Comparison of ENCODE assay signal across 1 cellular context in the genomic region with DNA sequence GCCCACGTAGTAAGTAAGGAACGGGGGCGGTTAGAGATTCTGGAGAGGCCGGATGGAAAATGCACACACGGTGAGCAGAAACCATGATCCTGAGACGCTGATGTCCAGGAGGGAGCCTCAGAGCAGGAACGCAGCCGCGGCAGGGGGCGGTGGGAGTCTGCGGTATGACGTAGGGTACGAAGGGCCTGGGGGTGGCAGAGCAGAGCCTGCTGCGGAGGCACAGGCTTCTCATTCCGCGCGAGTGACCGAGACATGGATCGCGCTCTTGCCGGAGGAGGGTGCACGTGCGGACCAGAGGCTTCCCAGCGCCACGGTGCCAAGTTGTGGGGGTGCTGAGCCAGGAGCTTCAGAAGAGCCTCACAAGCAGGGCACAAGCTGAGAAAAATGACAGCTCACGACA.
TF ChIP-seq lines count a peak whose summit lies in the region.

No MANE protein-coding gene starts in this region.

TF ChIP-seq in WTC11, 78 proteins besides CTCF, POLR2A, EP300 and RAD21 (continued from another document):
- TF ChIP-seq, protein P1, sequence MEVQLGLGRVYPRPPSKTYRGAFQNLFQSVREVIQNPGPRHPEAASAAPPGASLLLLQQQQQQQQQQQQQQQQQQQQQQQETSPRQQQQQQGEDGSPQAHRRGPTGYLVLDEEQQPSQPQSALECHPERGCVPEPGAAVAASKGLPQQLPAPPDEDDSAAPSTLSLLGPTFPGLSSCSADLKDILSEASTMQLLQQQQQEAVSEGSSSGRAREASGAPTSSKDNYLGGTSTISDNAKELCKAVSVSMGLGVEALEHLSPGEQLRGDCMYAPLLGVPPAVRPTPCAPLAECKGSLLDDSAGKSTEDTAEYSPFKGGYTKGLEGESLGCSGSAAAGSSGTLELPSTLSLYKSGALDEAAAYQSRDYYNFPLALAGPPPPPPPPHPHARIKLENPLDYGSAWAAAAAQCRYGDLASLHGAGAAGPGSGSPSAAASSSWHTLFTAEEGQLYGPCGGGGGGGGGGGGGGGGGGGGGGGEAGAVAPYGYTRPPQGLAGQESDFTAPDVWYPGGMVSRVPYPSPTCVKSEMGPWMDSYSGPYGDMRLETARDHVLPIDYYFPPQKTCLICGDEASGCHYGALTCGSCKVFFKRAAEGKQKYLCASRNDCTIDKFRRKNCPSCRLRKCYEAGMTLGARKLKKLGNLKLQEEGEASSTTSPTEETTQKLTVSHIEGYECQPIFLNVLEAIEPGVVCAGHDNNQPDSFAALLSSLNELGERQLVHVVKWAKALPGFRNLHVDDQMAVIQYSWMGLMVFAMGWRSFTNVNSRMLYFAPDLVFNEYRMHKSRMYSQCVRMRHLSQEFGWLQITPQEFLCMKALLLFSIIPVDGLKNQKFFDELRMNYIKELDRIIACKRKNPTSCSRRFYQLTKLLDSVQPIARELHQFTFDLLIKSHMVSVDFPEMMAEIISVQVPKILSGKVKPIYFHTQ (CRISPR knock-in tag; IDR thresholded peaks at IDR 0.05), result no peak
- TF ChIP-seq, protein P2, sequence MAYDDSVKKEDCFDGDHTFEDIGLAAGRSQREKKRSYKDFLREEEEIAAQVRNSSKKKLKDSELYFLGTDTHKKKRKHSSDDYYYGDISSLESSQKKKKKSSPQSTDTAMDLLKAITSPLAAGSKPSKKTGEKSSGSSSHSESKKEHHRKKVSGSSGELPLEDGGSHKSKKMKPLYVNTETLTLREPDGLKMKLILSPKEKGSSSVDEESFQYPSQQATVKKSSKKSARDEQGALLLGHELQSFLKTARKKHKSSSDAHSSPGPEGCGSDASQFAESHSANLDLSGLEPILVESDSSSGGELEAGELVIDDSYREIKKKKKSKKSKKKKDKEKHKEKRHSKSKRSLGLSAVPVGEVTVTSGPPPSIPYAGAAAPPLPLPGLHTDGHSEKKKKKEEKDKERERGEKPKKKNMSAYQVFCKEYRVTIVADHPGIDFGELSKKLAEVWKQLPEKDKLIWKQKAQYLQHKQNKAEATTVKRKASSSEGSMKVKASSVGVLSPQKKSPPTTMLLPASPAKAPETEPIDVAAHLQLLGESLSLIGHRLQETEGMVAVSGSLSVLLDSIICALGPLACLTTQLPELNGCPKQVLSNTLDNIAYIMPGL (CRISPR knock-in tag; IDR thresholded peaks at IDR 0.05), result no peak
- TF ChIP-seq ESRRA (CRISPR knock-in tag; IDR thresholded peaks at IDR 0.05; ENCODE audit: borderline replicate concordance) (no peak), IRF2 (CRISPR knock-in tag; IDR thresholded peaks at IDR 0.05; ENCODE audit: borderline replicate concordance, low read depth) (no peak), ZNF671 (CRISPR knock-in tag; IDR thresholded peaks at IDR 0.05) (no peak)
